17 cellular contexts compared by ENCODE assay signal in the genomic region with DNA sequence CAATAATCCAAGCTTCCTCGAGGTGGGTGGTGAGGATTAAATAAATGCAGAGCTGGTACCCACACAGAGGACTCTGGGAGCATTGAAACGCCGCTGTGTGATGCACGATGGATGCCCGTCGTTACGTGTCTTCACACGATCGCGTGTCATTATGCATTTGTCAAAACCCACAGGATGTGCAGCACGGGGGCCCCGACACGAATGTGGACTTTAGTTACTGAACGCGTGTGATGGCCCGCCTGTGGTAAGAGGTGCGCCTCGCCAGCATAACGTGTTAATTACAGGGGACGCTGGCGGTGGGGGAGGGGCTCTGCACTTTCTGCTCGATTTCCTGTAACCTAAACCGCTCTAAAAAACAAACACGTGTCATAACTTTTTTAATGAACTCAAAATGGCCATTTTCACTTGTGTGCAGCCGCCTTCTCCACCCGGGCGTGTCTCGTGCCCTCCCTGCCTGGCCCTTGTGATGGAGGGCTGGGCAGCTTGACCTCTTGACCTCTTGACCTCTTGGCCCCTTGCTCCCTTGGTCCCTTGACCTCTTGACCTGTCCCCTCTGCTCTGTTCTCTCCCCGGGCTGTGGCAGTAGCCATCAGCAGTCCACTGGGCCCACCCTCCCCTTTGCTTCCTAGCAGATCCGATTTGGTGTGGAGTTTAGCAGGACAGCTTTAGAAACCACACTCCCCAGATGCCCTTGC. TPM values are rescaled to one million over a fixed set of nuclear protein-coding genes. Genes with fewer than 3 reads are reported as not detected.
DNase-seq lines count a peak whose midpoint lies in the region; ATAC-seq and TF ChIP-seq lines count a peak whose summit lies in the region.
"Had no signal": no experiment of that assay in that cellular context is flagged by ENCODE, and none has a peak within 500 bp of the region (broad histone marks: within the 10 kb centered on the region; RNA-seq: fewer than 3 reads in every experiment).

No MANE protein-coding gene starts in this region.

- H3K36me3 Mint-ChIP-seq in activated B cell treated with CpG ODN at 0.5 μM for 24 hours (ENCODE audit: low read depth) (no peaks in the 10 kb centered on the region), GM23338 (ENCODE audit: low read depth) (peaks cover 3% of the 10 kb centered on the region; the same call in 2 of the 3 replicates)
- H3K36me3 Mint-ChIP-seq in naive thymus-derived CD4-positive, alpha-beta T cell: peaks cover 0 to 5% (median 0%) of the 10 kb centered on the region in 5 donors
- H3K36me3 Mint-ChIP-seq in activated CD4-positive, alpha-beta T cell treated with anti-CD3 and anti-CD28 coated beads, Interleukin-2, amount 10 ng/mL, durations not matched to agents 24 days and 14 days (ENCODE audit: low read depth): no peaks in the 10 kb centered on the region
- H3K36me3 Mint-ChIP-seq: CD8-positive, alpha-beta memory T cell had no signal

- peak; percentile 5 for DNase-seq in left ventricle myocardium inferior
- no peak for DNase-seq in Right ventricle myocardium superior
- no peak for DNase-seq in activated B cell treated with CpG ODN at 0.5 μM for 24 hours
- no peak for DNase-seq in naive thymus-derived CD4-positive, alpha-beta T cell
- DNase-seq in aorta: peak; percentile 34 to 63
- no peak for DNase-seq in activated CD4-positive, alpha-beta T cell treated with anti-CD3 and anti-CD28 coated beads, Interleukin-2, amount 10 ng/mL, durations not matched to agents 24 days and 14 days
- DNase-seq in GM23338 (ENCODE audit: low spot score): no peak
- DNase-seq in mucosa of gallbladder (ENCODE audit: low spot score): no peak
- DNase-seq: EL, H7, IMR-90, NCI-H1105 treated with DMSO at 0.1 percent for 48 hours, NCI-H2029, NCI-H510A had no signal

- H3K9me2 ChIP-seq in GM23338 (ENCODE audit: insufficient read depth): no peaks in the 10 kb centered on the region

- H3F3A ChIP-seq in GM23338 (replicated peaks; ENCODE audit: low read depth): no peaks in the 10 kb centered on the region

- no peaks in the 10 kb centered on the region for H3K79me2 ChIP-seq in GM23338 (replicated peaks; ENCODE audit: insufficient read depth)

- H3K27me3 Mint-ChIP-seq in activated B cell treated with CpG ODN at 0.5 μM for 24 hours: peaks cover 3% of the 10 kb centered on the region
- no peaks in the 10 kb centered on the region for H3K27me3 Mint-ChIP-seq in naive thymus-derived CD4-positive, alpha-beta T cell
- no peaks in the 10 kb centered on the region for H3K27me3 Mint-ChIP-seq in activated CD4-positive, alpha-beta T cell treated with anti-CD3 and anti-CD28 coated beads, Interleukin-2, amount 10 ng/mL, durations not matched to agents 24 days and 14 days
- H3K27me3 Mint-ChIP-seq in GM23338 (ENCODE audit: insufficient read depth, low read depth, poor library complexity): peaks cover 16% of the 10 kb centered on the region
- H3K27me3 Mint-ChIP-seq: CD8-positive, alpha-beta memory T cell had no signal

- ATAC-seq in Right ventricle myocardium superior (ENCODE audit: poor library complexity) (no peak), activated B cell treated with CpG ODN at 0.5 μM for 24 hours (ENCODE audit: low read depth) (no peak), aorta (ENCODE audit: low FRiP score) (no peak), GM23338 (no peak)
- ATAC-seq in naive thymus-derived CD4-positive, alpha-beta T cell: peak; percentile 22

- H3K27ac ChIP-seq in left ventricle myocardium inferior (replicated peaks) (no peak overlapping the region), aorta (ENCODE audit: low read depth in 1 of 2, low read length in 2 of 2) (no peak overlapping the region), GM23338 (ENCODE audit: low read depth) (no peak overlapping the region)
- no peak overlapping the region for H3K27ac ChIP-seq in naive thymus-derived CD4-positive, alpha-beta T cell (ENCODE audit: low read depth, low read length)

- no peak for TF ChIP-seq CTCF in left ventricle myocardium inferior (IDR thresholded peaks at IDR 0.05; ENCODE audit: borderline replicate concordance)
- TF ChIP-seq CTCF in activated B cell treated with CpG ODN at 0.5 μM for 24 hours (IDR thresholded peaks at IDR 0.05): no peak
- no peak for TF ChIP-seq CTCF in GM23338 (conservative IDR thresholded peaks at IDR 0.05; ENCODE audit: low read depth in 2 of 2)

- POLR2A ChIA-PET in activated B cell treated with CpG ODN at 0.5 μM for 24 hours (lab: Charles Lee): no interaction called here
- POLR2A ChIA-PET in naive thymus-derived CD4-positive, alpha-beta T cell (lab: Charles Lee): no interaction called here

- H3K36me3 ChIP-seq in left ventricle myocardium inferior (no peaks in the 10 kb centered on the region), aorta (ENCODE audit: control insufficient read depth in 1 of 2, insufficient read depth in 2 of 2, low read length in 1 of 2) (no peaks in the 10 kb centered on the region), GM23338 (ENCODE audit: insufficient read depth) (no peaks in the 10 kb centered on the region)
- no peaks in the 10 kb centered on the region for H3K36me3 ChIP-seq in naive thymus-derived CD4-positive, alpha-beta T cell (ENCODE audit: control insufficient read depth in 2 of 3, insufficient read depth in 3 of 3, low read length in 3 of 3)
- H3K36me3 ChIP-seq: BLaER1 treated with 17β-estradiol and CSF1 and Interleukin-3, amounts not matched to agents 10 nM and 100 nM had no signal

- H2AFZ ChIP-seq in GM23338: no peak overlapping the region

- no peak overlapping the region for H3K4me3 ChIP-seq in left ventricle myocardium inferior
- H3K4me3 ChIP-seq in naive thymus-derived CD4-positive, alpha-beta T cell (ENCODE audit: low read length): no peak overlapping the region
- no peak overlapping the region for H3K4me3 ChIP-seq in aorta (ENCODE audit: low read length in 2 of 2)
- no peak overlapping the region for H3K4me3 ChIP-seq in GM23338
- H3K4me3 ChIP-seq: BLaER1 treated with 17β-estradiol and CSF1 and Interleukin-3, amounts not matched to agents 10 nM and 100 nM had no signal

- no peaks in the 10 kb centered on the region for H3K4me1 ChIP-seq in left ventricle myocardium inferior
- H3K4me1 ChIP-seq in naive thymus-derived CD4-positive, alpha-beta T cell (ENCODE audit: control insufficient read depth in 2 of 2, insufficient read depth in 2 of 2, low read length in 2 of 2): no peaks in the 10 kb centered on the region
- H3K4me1 ChIP-seq in aorta (ENCODE audit: control insufficient read depth in 1 of 2, insufficient read depth in 2 of 2, low read length in 2 of 2): no peaks in the 10 kb centered on the region
- H3K4me1 ChIP-seq in GM23338 (ENCODE audit: insufficient read depth): no peaks in the 10 kb centered on the region

- H3K27ac Mint-ChIP-seq in activated B cell treated with CpG ODN at 0.5 μM for 24 hours (peak overlapping the region; percentile 12), GM23338 (no peak overlapping the region)
- no peak overlapping the region for H3K27ac Mint-ChIP-seq in naive thymus-derived CD4-positive, alpha-beta T cell
- H3K27ac Mint-ChIP-seq in activated CD4-positive, alpha-beta T cell treated with anti-CD3 and anti-CD28 coated beads, Interleukin-2, amount 10 ng/mL, durations not matched to agents 24 days and 14 days: no peak overlapping the region
- H3K27ac Mint-ChIP-seq: CD8-positive, alpha-beta memory T cell had no signal

- H3K4me1 Mint-ChIP-seq in activated B cell treated with CpG ODN at 0.5 μM for 24 hours (peaks cover 6% of the 10 kb centered on the region), GM23338 (no peaks in the 10 kb centered on the region)
- H3K4me1 Mint-ChIP-seq in naive thymus-derived CD4-positive, alpha-beta T cell: peaks cover 0 to 1% (median 0%) of the 10 kb centered on the region in 7 donors
- H3K4me1 Mint-ChIP-seq in activated CD4-positive, alpha-beta T cell treated with anti-CD3 and anti-CD28 coated beads, Interleukin-2, amount 10 ng/mL, durations not matched to agents 24 days and 14 days: no peaks in the 10 kb centered on the region
- H3K4me1 Mint-ChIP-seq: CD8-positive, alpha-beta memory T cell had no signal

- H3K4me2 ChIP-seq in GM23338: no peak overlapping the region

- peaks cover 22% of the 10 kb centered on the region for H3K27me3 ChIP-seq in left ventricle myocardium inferior (ENCODE audit: low read depth)
- H3K27me3 ChIP-seq in naive thymus-derived CD4-positive, alpha-beta T cell (ENCODE audit: control insufficient read depth in 2 of 2, insufficient read depth in 2 of 2, low read length in 2 of 2): no peaks in the 10 kb centered on the region
- no peaks in the 10 kb centered on the region for H3K27me3 ChIP-seq in aorta (ENCODE audit: control insufficient read depth in 1 of 2, insufficient read depth in 2 of 2, low read length in 1 of 2)
- H3K27me3 ChIP-seq in GM23338 (ENCODE audit: insufficient read depth): no peaks in the 10 kb centered on the region

- no peaks in the 10 kb centered on the region for H4K20me1 ChIP-seq in GM23338 (replicated peaks; ENCODE audit: insufficient read depth)

- CTCF ChIA-PET in activated B cell treated with CpG ODN at 0.5 μM for 24 hours (lab: Charles Lee): no interaction called here
- CTCF ChIA-PET in naive thymus-derived CD4-positive, alpha-beta T cell (lab: Charles Lee): no interaction called here

- H3K4me3 Mint-ChIP-seq in activated B cell treated with CpG ODN at 0.5 μM for 24 hours (no peak overlapping the region), GM23338 (no peak overlapping the region)
- H3K4me3 Mint-ChIP-seq in naive thymus-derived CD4-positive, alpha-beta T cell: no peak overlapping the region
- H3K4me3 Mint-ChIP-seq in activated CD4-positive, alpha-beta T cell treated with anti-CD3 and anti-CD28 coated beads, Interleukin-2, amount 10 ng/mL, durations not matched to agents 24 days and 14 days: no peak overlapping the region
- H3K4me3 Mint-ChIP-seq: CD8-positive, alpha-beta memory T cell had no signal

- intact Hi-C loops in left ventricle myocardium inferior (cut with micrococcal nuclease): no loop called here
- intact Hi-C loops in Right ventricle myocardium superior (cut with DNase I): no loop called here
- intact Hi-C loops in activated B cell treated with CpG ODN at 0.5 μM for 24 hours (cut with micrococcal nuclease): no loop called here
- intact Hi-C loops in naive thymus-derived CD4-positive, alpha-beta T cell (cut with micrococcal nuclease): no loop called here
- intact Hi-C loops in aorta (cut with DNase I): no loop called here
- intact Hi-C loops in activated CD4-positive, alpha-beta T cell treated with anti-CD3 and anti-CD28 coated beads, Interleukin-2, amount 10 ng/mL, durations not matched to agents 24 days and 14 days (cut with micrococcal nuclease): no loop called here

- H3K9me3 ChIP-seq in left ventricle myocardium inferior (replicated peaks): peaks cover 5% of the 10 kb centered on the region
- H3K9me3 ChIP-seq in naive thymus-derived CD4-positive, alpha-beta T cell (ENCODE audit: control insufficient read depth in 2 of 3, low read length in 3 of 3): no peaks in the 10 kb centered on the region
- no peaks in the 10 kb centered on the region for H3K9me3 ChIP-seq in aorta (ENCODE audit: control insufficient read depth, low read length)

- H3K9me3 Mint-ChIP-seq in activated B cell treated with CpG ODN at 0.5 μM for 24 hours: no peaks in the 10 kb centered on the region
- peaks cover 0 to 6% (median 0%) of the 10 kb centered on the region in 11 donors for H3K9me3 Mint-ChIP-seq in naive thymus-derived CD4-positive, alpha-beta T cell
- peaks cover 4% of the 10 kb centered on the region for H3K9me3 Mint-ChIP-seq in activated CD4-positive, alpha-beta T cell treated with anti-CD3 and anti-CD28 coated beads, Interleukin-2, amount 10 ng/mL, durations not matched to agents 24 days and 14 days
- H3K9me3 Mint-ChIP-seq in GM23338: peaks cover 7% of the 10 kb centered on the region
- H3K9me3 Mint-ChIP-seq: CD8-positive, alpha-beta memory T cell had no signal

- 76 to 78% methylated on average over 30 of the region's 30 CpGs for WGBS in aorta, 2 donors

RNA-seq across cellular contexts. Expression of a gene that starts 33.7 kb away (rescaled TPM):
- not detected for total RNA-seq in left ventricle myocardium inferior
- total RNA-seq in Right ventricle myocardium superior: not detected
- not detected in 2 replicates for total RNA-seq in activated B cell treated with CpG ODN at 0.5 μM for 24 hours
- total RNA-seq in naive thymus-derived CD4-positive, alpha-beta T cell: not detected
- not detected for polyA plus RNA-seq in naive thymus-derived CD4-positive, alpha-beta T cell
- under 1 TPM; 0.62 to 0.84 TPM for total RNA-seq in aorta
- polyA plus RNA-seq in aorta: not detected
- 0.19 TPM in 1 of 2 replicates, not detected in the other for total RNA-seq in activated CD4-positive, alpha-beta T cell treated with anti-CD3 and anti-CD28 coated beads, Interleukin-2, amount 10 ng/mL, durations not matched to agents 24 days and 14 days
- 2.5 TPM in 2 replicates for total RNA-seq in GM23338 (2014; rRNA removed; shearing (Covaris generic))
- 0.81 and 0.90 TPM in 2 replicates for polyA plus RNA-seq in GM23338 (2016; fragmentation: Nextera tagmentation; extraction: Ambion mirVana)
- total RNA-seq in mucosa of gallbladder: 0.12 TPM
- total RNA-seq: HT-29 had no signal
- polyA plus RNA-seq: CD8-positive, alpha-beta memory T cell had no signal

Comparison
In these comparisons a context has a peak if more than half of its experiments do, and no peak if none do; other contexts are left out.
1. DNase-seq: peak in left ventricle myocardium inferior (single experiment) and aorta (2 of 2); none in Right ventricle myocardium superior (single experiment), activated B cell treated with CpG ODN at 0.5 μM for 24 hours (single experiment), naive thymus-derived CD4-positive, alpha-beta T cell (0 of 9), activated CD4-positive, alpha-beta T cell treated with anti-CD3 and anti-CD28 coated beads, Interleukin-2, amount 10 ng/mL, durations not matched to agents 24 days and 14 days (single experiment), GM23338 (single experiment) and mucosa of gallbladder (single experiment).